8 cellular contexts compared by ENCODE assay signal in the genomic region with DNA sequence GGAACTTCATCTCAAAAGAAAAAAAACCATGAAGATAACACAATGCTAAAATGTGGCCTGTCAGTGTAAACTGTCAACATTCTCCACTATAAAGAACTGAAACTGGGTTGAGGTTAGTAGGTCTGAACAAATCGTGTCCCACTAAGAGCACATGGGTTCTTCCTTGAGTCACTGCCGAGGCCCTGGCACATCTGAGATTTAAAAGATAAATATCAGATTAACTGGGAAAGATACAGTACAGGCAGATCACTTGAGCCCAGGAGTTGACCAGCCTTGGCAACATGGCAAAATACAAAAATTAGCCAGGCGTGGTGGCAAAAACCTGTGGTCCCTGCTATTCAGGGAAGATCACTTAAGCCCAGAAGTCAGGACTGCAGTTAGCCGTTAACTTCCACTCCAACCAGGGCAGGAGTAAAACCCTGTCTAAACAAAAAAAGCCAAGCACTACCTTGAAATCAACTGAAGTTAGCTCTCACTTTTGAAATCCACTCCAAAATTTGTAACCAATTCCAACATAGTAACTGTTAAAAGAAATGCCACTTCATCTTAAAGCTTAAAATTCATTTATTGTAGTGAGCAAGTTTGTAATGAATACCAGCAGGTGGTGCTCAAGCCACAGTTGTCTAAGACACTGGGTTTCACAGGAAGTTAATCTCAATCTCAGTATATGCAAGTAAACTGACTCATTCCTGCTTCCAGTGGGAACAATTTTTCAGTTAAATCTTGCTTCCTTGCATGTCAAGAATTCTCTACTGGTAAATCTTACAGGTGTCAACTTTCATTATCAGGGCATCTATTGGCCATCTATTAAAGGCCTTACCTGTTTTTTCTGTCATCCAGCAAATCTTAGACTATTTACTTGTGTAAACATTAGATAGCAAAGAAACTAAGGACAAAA. TPM values are rescaled to one million over a fixed set of nuclear protein-coding genes. Genes with fewer than 3 reads are reported as not detected.
DNase-seq lines count a peak whose midpoint lies in the region; ATAC-seq and TF ChIP-seq lines count a peak whose summit lies in the region.

No MANE protein-coding gene starts in this region.

- peak in 1 of 3 donors; percentile 39 for TF ChIP-seq CTCF in omental fat pad (IDR thresholded peaks at IDR 0.05)

- DNase-seq in COR-L47 (lab: John Stamatoyannopoulos, UW) (peak; percentile 32), NCI-H774 (lab: John Stamatoyannopoulos, UW) (peak; percentile 30), fibroblast of the conjunctiva (ENCODE audit: low read depth) (peak; percentile 83), occipital lobe (lab: John Stamatoyannopoulos, UW) (peak; percentile 16), omental fat pad (ENCODE audit: low spot score) (no peak)
- DNase-seq in activated T-cell treated with anti-CD3 and anti-CD28 coated beads, Interleukin-2, amount 50 U/mL, for 48 hours: peak; percentile 66 to 67

- peak; percentile 34 for ATAC-seq in GM18873 (IDR thresholded peaks at IDR 0.05; ENCODE audit: low FRiP score, unreplicated experiment)
- ATAC-seq in HG03108 (IDR thresholded peaks at IDR 0.05; ENCODE audit: unreplicated experiment): peak; percentile 39
- no peak for ATAC-seq in omental fat pad (ENCODE audit: low FRiP score)

RNA-seq across cellular contexts. Expression of a gene that starts 5.4 kb away (rescaled TPM):
- 15,287 TPM for total RNA-seq in occipital lobe
- total RNA-seq in omental fat pad: over 10,000 TPM in 3 of 4 donors, 1,000 to 10,000 TPM in 1; 9,027 to 13,209 (median 10,672) TPM

RNA-seq across cellular contexts. Expression of a gene that starts 53.9 kb away (rescaled TPM):
- total RNA-seq in occipital lobe: 17.3 TPM
- 10 to 100 TPM; 17.7 to 24.7 (median 20.7) TPM for total RNA-seq in omental fat pad
